In the genomic region with DNA sequence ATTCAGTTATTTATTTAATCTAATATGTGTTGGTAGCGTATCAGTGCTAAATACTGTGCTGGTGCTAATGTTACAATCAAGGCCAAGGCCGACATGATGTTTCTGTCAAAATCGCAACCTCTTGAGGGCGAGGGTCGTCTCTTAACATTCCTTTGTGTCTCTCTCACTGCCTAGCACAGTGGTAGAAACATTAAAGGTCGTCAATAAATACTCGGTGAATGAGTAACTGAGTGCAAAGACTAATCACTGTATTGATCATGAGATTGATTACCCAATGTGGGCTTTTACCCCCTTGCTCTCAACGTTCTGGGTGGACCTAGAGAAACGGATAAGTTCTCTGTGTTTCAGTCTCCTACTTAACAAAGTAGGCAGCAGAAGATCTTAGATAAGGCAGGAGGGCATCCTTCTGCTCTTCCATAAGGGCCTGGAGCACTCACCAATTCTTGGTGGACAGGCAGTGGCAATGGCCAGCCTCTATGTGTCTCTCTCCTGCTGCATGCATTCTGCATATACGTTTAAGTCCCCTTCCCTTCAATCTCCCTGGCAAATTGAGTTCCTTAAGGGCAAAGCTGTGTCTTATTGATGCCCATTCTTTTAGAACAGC, we compare ENCODE assay signal across 17 cellular contexts. TPM values are rescaled to one million over a fixed set of nuclear protein-coding genes. Genes with fewer than 3 reads are reported as not detected.
DNase-seq lines count a peak whose midpoint lies in the region; ATAC-seq and TF ChIP-seq lines count a peak whose summit lies in the region.
"Had no signal": no experiment of that assay in that cellular context is flagged by ENCODE, and none has a peak within 500 bp of the region (broad histone marks: within the 10 kb centered on the region; RNA-seq: fewer than 3 reads in every experiment).

No MANE protein-coding gene starts in this region.

- no TSS peak for BruUV-seq in mammary epithelial cell (replicated peaks; lab: Mats Ljungman, UMichigan)

- H3K4me1 ChIP-seq in breast epithelium (no peaks in the 10 kb centered on the region), mammary epithelial cell (ENCODE audit: insufficient read depth, low read length) (no peaks in the 10 kb centered on the region), SK-N-SH (ENCODE audit: control insufficient read depth in 1 of 2, insufficient read depth in 2 of 2, low read depth in 1 of 2, low read length in 1 of 2) (no peaks in the 10 kb centered on the region)
- H3K4me1 ChIP-seq: A549, Caco-2 had no signal

- H3K36me3 ChIP-seq in breast epithelium: no peaks in the 10 kb centered on the region
- no peaks in the 10 kb centered on the region for H3K36me3 ChIP-seq in mammary epithelial cell (ENCODE audit: insufficient read depth, low read length)
- no peaks in the 10 kb centered on the region for H3K36me3 ChIP-seq in SK-N-SH (replicated peaks in 1 of 2; ENCODE audit: control insufficient read depth in 1 of 2, insufficient read depth in 2 of 2, low read length in 1 of 2)
- H3K36me3 ChIP-seq: BLaER1 treated with 17β-estradiol and CSF1 and Interleukin-3, amounts not matched to agents 10 nM and 100 nM had no signal

- peaks cover 11% of the 10 kb centered on the region for H3K4me1 Mint-ChIP-seq in progenitor cell of endocrine pancreas (ENCODE audit: low read depth)
- H3K4me1 Mint-ChIP-seq: B cell had no signal

- H3K79me2 ChIP-seq in mammary epithelial cell (ENCODE audit: insufficient read depth, low read length) (no peaks in the 10 kb centered on the region), SK-N-SH (ENCODE audit: insufficient read depth) (no peaks in the 10 kb centered on the region)

- CTCF ChIA-PET in mammary epithelial cell (lab: Charles Lee; ENCODE audit: low non-redundant PET): no interaction called here
- CTCF ChIA-PET in SK-N-SH (lab: Yijun Ruan, JAX): interaction anchor here (1.5 kb wide), 1 partner anchor 29 kb away, joined by 3 read pairs; no protein-coding TSS in a partner anchor

- dilution Hi-C loops in mammary epithelial cell (cut with HindIII; ENCODE audit: low sequenced_read_pairs): no loop called here

- H3K27ac ChIP-seq in breast epithelium (peak overlapping the region; percentile 60 to 84), mammary epithelial cell (ENCODE audit: insufficient read depth, low read depth, low read length) (no peak overlapping the region), SK-N-SH (ENCODE audit: low read depth in 2 of 2, low read length in 1 of 2) (no peak overlapping the region)
- H3K27ac ChIP-seq: 22Rv1; A549; BLaER1 treated with 17β-estradiol and CSF1 and Interleukin-3, amounts not matched to agents 10 nM and 100 nM; C4-2B had no signal

- in situ Hi-C loops in mammary epithelial cell (cut with MboI; ENCODE audit: low sequenced_read_pairs in 2 of 2): no loop called here

- H3K4me3 Mint-ChIP-seq in progenitor cell of endocrine pancreas (ENCODE audit: low read depth): no peak overlapping the region
- H3K4me3 Mint-ChIP-seq: B cell; CD4-positive, alpha-beta T cell; CD8-positive, alpha-beta T cell had no signal

- no peaks in the 10 kb centered on the region for H3F3A ChIP-seq in SK-N-SH (replicated peaks; ENCODE audit: insufficient read depth)

- no peak overlapping the region for H3K9ac ChIP-seq in mammary epithelial cell (ENCODE audit: insufficient read depth, low read length)
- H3K9ac ChIP-seq in SK-N-SH: no peak overlapping the region
- H3K9ac ChIP-seq: BLaER1 treated with 17β-estradiol and CSF1 and Interleukin-3, amounts not matched to agents 10 nM and 100 nM had no signal

- peak overlapping the region; percentile 89 for H3K27ac Mint-ChIP-seq in progenitor cell of endocrine pancreas
- H3K27ac Mint-ChIP-seq: B cell; CD4-positive, alpha-beta T cell; CD8-positive, alpha-beta T cell had no signal

- peaks cover 3% of the 10 kb centered on the region for H3K36me3 Mint-ChIP-seq in progenitor cell of endocrine pancreas (ENCODE audit: insufficient read depth)
- H3K36me3 Mint-ChIP-seq: CD8-positive, alpha-beta T cell had no signal

- no peak for TF ChIP-seq CTCF in breast epithelium (IDR thresholded peaks at IDR 0.05)
- no peak for TF ChIP-seq CTCF in mammary epithelial cell (conservative IDR thresholded peaks at IDR 0.05 in 1 of 2, IDR thresholded peaks at IDR 0.05 in 1 of 2; ENCODE audit: extremely low read depth in 1 of 2, insufficient read depth in 1 of 2, low read depth in 1 of 2, low read length in 2 of 2)
- no peak for TF ChIP-seq CTCF in progenitor cell of endocrine pancreas (IDR thresholded peaks at IDR 0.05; ENCODE audit: unreplicated experiment)
- TF ChIP-seq CTCF in SK-N-SH (IDR thresholded peaks at IDR 0.05): no peak

- TF ChIP-seq POLR2A in breast epithelium (IDR thresholded peaks at IDR 0.05): no peak

- TF ChIP-seq EP300 in SK-N-SH (IDR thresholded peaks at IDR 0.05; ENCODE audit: borderline replicate concordance in 1 of 2, low read depth in 1 of 2, low read length in 1 of 2): no peak

- H2AFZ ChIP-seq in mammary epithelial cell (ENCODE audit: low read depth, low read length) (no peak overlapping the region), SK-N-SH (ENCODE audit: low read depth) (no peak overlapping the region)

- 67% methylated on average over 10 of the region's 10 CpGs for WGBS in mammary epithelial cell (ENCODE audit: low coverage, missing lambda C conversion rate)
- WGBS in SK-N-SH (ENCODE audit: low lambda C conversion rate): 34% methylated on average over 10 of the region's 10 CpGs

- DNase-seq in breast epithelium (ENCODE audit: low spot score in 2 of 2) (no peak), mammary epithelial cell (no peak), progenitor cell of endocrine pancreas (ENCODE audit: low spot score, unreplicated experiment) (no peak), SK-N-SH (no peak)
- DNase-seq: AML-193; Caco-2; Calu3; CD4-positive, alpha-beta T cell; CD8-positive, alpha-beta T cell; DMS79 treated with DMSO at 0.1 percent for 48 hours; GF-D8 had no signal

- no peaks in the 10 kb centered on the region for H3K9me2 ChIP-seq in SK-N-SH

- H3K27me3 Mint-ChIP-seq in progenitor cell of endocrine pancreas: no peaks in the 10 kb centered on the region
- H3K27me3 Mint-ChIP-seq: B cell; CD4-positive, alpha-beta T cell had no signal

- POLR2A ChIA-PET in SK-N-SH (lab: Yijun Ruan, JAX): no interaction called here

- H3K9me3 ChIP-seq in breast epithelium (no peaks in the 10 kb centered on the region), mammary epithelial cell (replicated peaks; ENCODE audit: insufficient read depth, low read length) (no peaks in the 10 kb centered on the region), SK-N-SH (no peaks in the 10 kb centered on the region)
- H3K9me3 ChIP-seq: A549; BLaER1 treated with 17β-estradiol and CSF1 and Interleukin-3, amounts not matched to agents 10 nM and 100 nM; Caco-2 had no signal

- no peak for ATAC-seq in GM21717 (IDR thresholded peaks at IDR 0.05; ENCODE audit: unreplicated experiment)
- ATAC-seq: A549; CD8-positive, alpha-beta T cell had no signal

- TF ChIP-seq RAD21 in SK-N-SH (IDR thresholded peaks at IDR 0.05; ENCODE audit: low read length): no peak

- H3K4me2 ChIP-seq in mammary epithelial cell (ENCODE audit: insufficient read depth, low read depth, low read length) (no peak overlapping the region), SK-N-SH (no peak overlapping the region)
- H3K4me2 ChIP-seq: A549; BLaER1 treated with 17β-estradiol and CSF1 and Interleukin-3, amounts not matched to agents 10 nM and 100 nM had no signal

- H4K20me1 ChIP-seq in mammary epithelial cell (ENCODE audit: insufficient read depth, low read length): no peaks in the 10 kb centered on the region
- no peaks in the 10 kb centered on the region for H4K20me1 ChIP-seq in SK-N-SH (ENCODE audit: insufficient read depth)
- H4K20me1 ChIP-seq: BLaER1 treated with 17β-estradiol and CSF1 and Interleukin-3, amounts not matched to agents 10 nM and 100 nM had no signal

- H3K9me3 Mint-ChIP-seq in progenitor cell of endocrine pancreas (ENCODE audit: low read depth): peaks cover 28% of the 10 kb centered on the region
- H3K9me3 Mint-ChIP-seq: CD4-positive, alpha-beta T cell; CD8-positive, alpha-beta T cell had no signal

- intact Hi-C loops in breast epithelium (cut with DNase I; ENCODE audit: low total_unique reads): no loop called here
- intact Hi-C loops in mammary epithelial cell (cut with micrococcal nuclease): no loop called here

- H3K4me3 ChIP-seq in breast epithelium (no peak overlapping the region), mammary epithelial cell (replicated peaks in 1 of 3; ENCODE audit: insufficient read depth in 1 of 3, low read depth in 2 of 3, low read length in 3 of 3) (no peak overlapping the region), SK-N-SH (ENCODE audit: low read depth in 2 of 2, low read length in 1 of 2) (no peak overlapping the region)
- H3K4me3 ChIP-seq: A549; BLaER1 treated with 17β-estradiol and CSF1 and Interleukin-3, amounts not matched to agents 10 nM and 100 nM had no signal

- H3K27me3 ChIP-seq in breast epithelium (no peaks in the 10 kb centered on the region), mammary epithelial cell (ENCODE audit: insufficient read depth, low read length) (no peaks in the 10 kb centered on the region), SK-N-SH (ENCODE audit: insufficient read depth) (peaks cover 22% of the 10 kb centered on the region)
- H3K27me3 ChIP-seq: BLaER1 treated with 17β-estradiol and CSF1 and Interleukin-3, amounts not matched to agents 10 nM and 100 nM had no signal

TF ChIP-seq in SK-N-SH, 30 proteins besides CTCF, POLR2A, EP300 and RAD21 (continues in another document):
- TF ChIP-seq TAF1 (IDR thresholded peaks at IDR 0.05; ENCODE audit: borderline replicate concordance, low read depth, low read length) (no peak), TCF12 (IDR thresholded peaks at IDR 0.05) (no peak), MEF2A (IDR thresholded peaks at IDR 0.05; ENCODE audit: borderline replicate concordance, low read depth) (no peak), FOXJ3 (CRISPR knock-in tag; IDR thresholded peaks at IDR 0.05) (no peak), JUND (IDR thresholded peaks at IDR 0.05) (no peak)

RNA-seq across cellular contexts. Expression of gene TMEM255A, which starts 30.1 kb away (rescaled TPM):
- total RNA-seq in breast epithelium (1 to 10 TPM in 2 of 3 donors, under 1 TPM in 1; 0.80 to 5.6 (median 1.3) TPM), mammary epithelial cell (under 1 TPM in 1 of 2 donors, not detected in 1; 0.40 TPM), progenitor cell of endocrine pancreas (0.46 and 0.51 TPM in 2 replicates)
- polyA plus RNA-seq in mammary epithelial cell (0.43 TPM), SK-N-SH (2012; rRNA removed) (0.03 and 0.08 TPM in 2 replicates)
- polyA minus RNA-seq in mammary epithelial cell: not detected
- polyA plus RNA-seq in SK-N-SH (2012; cell fraction: cytosol; rRNA removed): 0.03 and 0.05 TPM in 2 replicates
- polyA plus RNA-seq in SK-N-SH (2012; cell fraction: nucleus; rRNA removed): 0.02 TPM in 1 of 2 replicates, not detected in the other
- total RNA-seq: Calu3; CD4-positive, alpha-beta T cell; CD8-positive, alpha-beta T cell had no signal

RNA-seq across cellular contexts. Expression of gene ZBTB33, which starts 30.5 kb away (rescaled TPM):
- total RNA-seq in breast epithelium (10 to 100 TPM; 12.6 to 49.8 (median 18.4) TPM), mammary epithelial cell (10 to 100 TPM; 12.0 to 19.7 TPM), progenitor cell of endocrine pancreas (40.4 and 41.3 TPM in 2 replicates)
- polyA plus RNA-seq in mammary epithelial cell (4.9 TPM), SK-N-SH (2012; rRNA removed) (1.2 and 1.5 TPM in 2 replicates)
- 7.8 TPM for polyA minus RNA-seq in mammary epithelial cell
- polyA plus RNA-seq in SK-N-SH (2012; cell fraction: cytosol; rRNA removed): 2.0 and 2.7 TPM in 2 replicates
- polyA plus RNA-seq in SK-N-SH (2012; cell fraction: nucleus; rRNA removed): 0.53 and 1.1 TPM in 2 replicates

Comparison
In these comparisons a context has a peak if more than half of its experiments do, and no peak if none do; other contexts are left out.
1. H3K27ac ChIP-seq: peak in breast epithelium (2 of 2); none in mammary epithelial cell (single experiment) and SK-N-SH (0 of 2).